ENCODE assay signal across 12 cellular contexts in genomic region chr18:10140928-10141327, GRCh38.
A peak's percentile ranks its signal among the peaks of the same experiment; 100 is the strongest.
DNase-seq lines count a peak whose midpoint lies in the region; ATAC-seq, FAIRE-seq and TF ChIP-seq lines count a peak whose summit lies in the region.
"Had no signal": no experiment of that assay in that cellular context is flagged by ENCODE, and none has a peak within 500 bp of the region (broad histone marks: within the 10 kb centered on the region; RNA-seq: fewer than 3 reads in every experiment).

No MANE protein-coding gene starts in this region.

- H3K27ac ChIP-seq in pancreas = peak overlapping the region; percentile 34 to 78 (median 62)
- H3K27ac ChIP-seq: C4-2B, thoracic aorta had no signal

- H3K27me3 ChIP-seq in pancreas = no peaks in the 10 kb centered on the region

- ATAC-seq in pancreas (peak; percentile 76 to 92 (median 86)), GM21423 (IDR thresholded peaks at IDR 0.05; ENCODE audit: unreplicated experiment) (no peak), GM18907 (IDR thresholded peaks at IDR 0.05; ENCODE audit: unreplicated experiment) (no peak)

- H3K36me3 ChIP-seq in pancreas = no peaks in the 10 kb centered on the region
- H3K36me3 ChIP-seq: thoracic aorta had no signal

- FAIRE-seq in pancreas (lab: Jason Lieb, UNC) = no peak

- in situ Hi-C loops in Caki2 (cut with HindIII; ENCODE audit: low pct_unique_long_range_greater_than_20kb, low sequenced_read_pairs) = no loop called here

- intact Hi-C loops in pancreas (cut with DNase I) = no loop called here

- no peak overlapping the region for H3K4me3 ChIP-seq in pancreas
- H3K4me3 ChIP-seq: thoracic aorta had no signal

- DNase-seq in Caki2 (ENCODE audit: low read depth) (peak; percentile 29), M059J (ENCODE audit: low read depth) (peak; percentile 86), dermis blood vessel endothelial cell (peak; percentile 11), pancreas (peak in 4 of 6 donors; percentile 42 to 74 (median 48)), DMS79 treated with DMSO at 0.1 percent for 48 hours (lab: John Stamatoyannopoulos, UW) (no peak), NCI-H2081 treated with DMSO at 0.1 percent for 48 hours (lab: John Stamatoyannopoulos, UW) (no peak)
- DNase-seq: nucleus accumbens, T-helper 9 cell had no signal

- no peak for TF ChIP-seq CTCF in pancreas (IDR thresholded peaks at IDR 0.05)

- 31 to 40% methylated on average over 3 of the region's 3 CpGs for WGBS in pancreas, 2 donors

- peaks cover 6 to 16% (median 9%) of the 10 kb centered on the region in 3 donors for H3K4me1 ChIP-seq in pancreas

- H3K9me3 ChIP-seq in pancreas = no peaks in the 10 kb centered on the region
- H3K9me3 ChIP-seq: thoracic aorta had no signal

Comparison
In these comparisons a context has a peak if more than half of its experiments do, and no peak if none do; other contexts are left out.
1. DNase-seq: peak in Caki2 (single experiment), M059J (single experiment), dermis blood vessel endothelial cell (single experiment) and pancreas (4 of 6); none in DMS79 treated with DMSO at 0.1 percent for 48 hours (single experiment) and NCI-H2081 treated with DMSO at 0.1 percent for 48 hours (single experiment).
2. ATAC-seq: peak in pancreas (4 of 4); none in GM21423 (single experiment) and GM18907 (single experiment).